13 cellular contexts compared by ENCODE assay signal in genomic region chr6:161001421-161001820, GRCh38. TPM values are rescaled to one million over a fixed set of nuclear protein-coding genes. Genes with fewer than 3 reads are reported as not detected.
DNase-seq lines count a peak whose midpoint lies in the region; ATAC-seq and TF ChIP-seq lines count a peak whose summit lies in the region.
"Had no signal": no experiment of that assay in that cellular context is flagged by ENCODE, and none has a peak within 500 bp of the region (broad histone marks: within the 10 kb centered on the region; RNA-seq: fewer than 3 reads in every experiment).

No MANE protein-coding gene starts in this region.

- ATAC-seq in upper lobe of right lung (peak; percentile 46), HG02938 (IDR thresholded peaks at IDR 0.05; ENCODE audit: unreplicated experiment) (no peak)
- ATAC-seq: naive thymus-derived CD8-positive, alpha-beta T cell had no signal

- peaks cover 10% of the 10 kb centered on the region for H3K4me1 ChIP-seq in upper lobe of right lung
- H3K4me1 ChIP-seq: thyroid gland had no signal

- H3K36me3 ChIP-seq in upper lobe of right lung: no peaks in the 10 kb centered on the region
- H3K36me3 ChIP-seq: thyroid gland had no signal

- DNase-seq in NCI-H2227 treated with DMSO at 0.1 percent for 48 hours (lab: John Stamatoyannopoulos, UW) (peak; percentile 9), NCI-H2227 (lab: John Stamatoyannopoulos, UW; ENCODE audit: unreplicated experiment) (no peak), NCI-H226 (peak; percentile 9), cardiac fibroblast (ENCODE audit: low read depth in 2 of 2) (peak; percentile 27 to 28), upper lobe of right lung (no peak), NCI-H187 (lab: John Stamatoyannopoulos, UW) (no peak)
- no peak for DNase-seq in stimulated activated CD4-positive, alpha-beta T cell treated with anti-CD3 and anti-CD28 coated beads, Interleukin-15, amount 100 ng/mL, for 24 hours
- DNase-seq: ACHN; HCEC 1CT; islet precursor cell; naive thymus-derived CD8-positive, alpha-beta T cell had no signal

- no peaks in the 10 kb centered on the region for H3K27me3 ChIP-seq in upper lobe of right lung
- H3K27me3 ChIP-seq: thyroid gland had no signal

- intact Hi-C loops in upper lobe of right lung (cut with DNase I): no loop called here

- no peak overlapping the region for H3K27ac ChIP-seq in upper lobe of right lung
- H3K27ac ChIP-seq: thyroid gland had no signal

- H3K4me3 ChIP-seq in cardiac fibroblast (replicated peaks in 1 of 2; ENCODE audit: low read depth in 2 of 2, low read length in 2 of 2) (no peak overlapping the region), upper lobe of right lung (no peak overlapping the region)
- H3K4me3 ChIP-seq: thyroid gland had no signal

- TF ChIP-seq CTCF in cardiac fibroblast (IDR thresholded peaks at IDR 0.05; ENCODE audit: low read depth, low read length) (no peak), upper lobe of right lung (IDR thresholded peaks at IDR 0.05) (no peak)

- no peaks in the 10 kb centered on the region for H3K9me3 ChIP-seq in upper lobe of right lung
- H3K9me3 ChIP-seq: thyroid gland had no signal

RNA-seq across cellular contexts. Expression of gene MAP3K4, which starts 9.9 kb away (rescaled TPM):
- total RNA-seq in upper lobe of right lung: 47.7 TPM

Comparison
In these comparisons a context has a peak if more than half of its experiments do, and no peak if none do; other contexts are left out.
1. DNase-seq: peak in NCI-H2227 treated with DMSO at 0.1 percent for 48 hours (single experiment), NCI-H226 (single experiment) and cardiac fibroblast (2 of 2); none in NCI-H2227 (single experiment), upper lobe of right lung (single experiment), stimulated activated CD4-positive, alpha-beta T cell treated with anti-CD3 and anti-CD28 coated beads, Interleukin-15, amount 100 ng/mL, for 24 hours (single experiment) and NCI-H187 (0 of 2).